ENCODE assay signal across 8 cellular contexts in genomic region chr6:106974337-106974998, GRCh38. TPM values are rescaled to one million over a fixed set of nuclear protein-coding genes. Genes with fewer than 3 reads are reported as not detected.
DNase-seq lines count a peak whose midpoint lies in the region; ATAC-seq and TF ChIP-seq lines count a peak whose summit lies in the region.

A gene with protein sequence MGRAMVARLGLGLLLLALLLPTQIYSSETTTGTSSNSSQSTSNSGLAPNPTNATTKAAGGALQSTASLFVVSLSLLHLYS (minus strand): TSS chr6:106974729. CDS start chr6:106974646, 83 bp downstream.

- peak within 1 kb of the TSS; percentile 4 for H2BK120ac ChIP-seq in neuronal stem cell (ENCODE audit: low read depth, low read length)

- H3K36me3 Mint-ChIP-seq in Calu3 (ENCODE audit: insufficient read depth, unreplicated experiment) (peaks cover 63% of the 10 kb centered on the region), WTC11 (peaks cover 38% of the 10 kb centered on the region)

- H4K91ac ChIP-seq in neuronal stem cell (ENCODE audit: low read depth, low read length, poor library complexity), result peak within 1 kb of the TSS; percentile 85

- peak within 1 kb of the TSS; percentile 65 for H4K8ac ChIP-seq in neuronal stem cell (ENCODE audit: low read depth, low read length)

- H3K4ac ChIP-seq in neuronal stem cell (ENCODE audit: low read length), result peak within 1 kb of the TSS; percentile 4

- H3K9ac ChIP-seq in fibroblast of lung (ENCODE audit: insufficient read depth, low read length), result no peak within 1 kb of the TSS
- H3K9ac ChIP-seq in neuronal stem cell (ENCODE audit: low read depth, low read length, poor library complexity), result peak within 1 kb of the TSS; percentile 97

- H3K36me3 ChIP-seq in fibroblast of lung (ENCODE audit: control insufficient read depth, insufficient read depth, low read length), result no peaks in the 10 kb centered on the region
- peaks cover 0 to 16% of the 10 kb centered on the region in 2 donors for H3K36me3 ChIP-seq in neuronal stem cell (replicated peaks in 1 of 2; ENCODE audit: control insufficient read depth in 2 of 2, insufficient read depth in 2 of 2, low read length in 2 of 2)

- ATAC-seq in GM21526 (IDR thresholded peaks at IDR 0.05; ENCODE audit: low FRiP score, unreplicated experiment) (peak; percentile 12), WTC11 (peak; percentile 53)

- H2BK5ac ChIP-seq in neuronal stem cell (ENCODE audit: low read length), result peak within 1 kb of the TSS; percentile 89

- no peak within 1 kb of the TSS for H3K27ac ChIP-seq in fibroblast of lung (ENCODE audit: insufficient read depth, low read length)
- H3K27ac ChIP-seq in neuronal stem cell (replicated peaks; ENCODE audit: low read length), result peak within 1 kb of the TSS; percentile 94

- H4K20me1 ChIP-seq in fibroblast of lung (ENCODE audit: control insufficient read depth, extremely low read depth, insufficient read depth, low read length), result no peaks in the 10 kb centered on the region

- H2BK12ac ChIP-seq in neuronal stem cell (ENCODE audit: low read length), result peak within 1 kb of the TSS; percentile 22

- H3K4me3 ChIP-seq in fibroblast of lung (replicated peaks in 1 of 4; ENCODE audit: control extremely low read depth in 1 of 4, insufficient read depth in 1 of 4, low read depth in 3 of 4, low read length in 4 of 4) (peak within 1 kb of the TSS; percentile 26 to 53 (median 34)), neuronal stem cell (ENCODE audit: low read length in 2 of 2) (peak within 1 kb of the TSS; percentile 93 to 95)

- intact Hi-C loops in Calu3 (cut with micrococcal nuclease; ENCODE audit: unreplicated experiment), result loop anchor here (2.0 kb wide), 1 partner anchor 92 kb away; no protein-coding TSS in a partner anchor

- H3K9me3 Mint-ChIP-seq in Calu3 (ENCODE audit: low read depth, unreplicated experiment) (no peaks in the 10 kb centered on the region), WTC11 (no peaks in the 10 kb centered on the region)

- H3K79me1 ChIP-seq in neuronal stem cell (ENCODE audit: low read depth, low read length), result peaks cover 8% of the 10 kb centered on the region

- peak within 1 kb of the TSS; percentile 100 for H3K23ac ChIP-seq in neuronal stem cell (ENCODE audit: low read depth, low read length, poor library complexity)

- peak within 1 kb of the TSS; percentile 94 for H3K27ac Mint-ChIP-seq in Calu3 (ENCODE audit: unreplicated experiment)
- peak within 1 kb of the TSS; percentile 74; the same call in 1 of the 2 replicates for H3K27ac Mint-ChIP-seq in WTC11

- peaks cover 48% of the 10 kb centered on the region for H3K27me3 ChIP-seq in fibroblast of lung (ENCODE audit: control insufficient read depth, insufficient read depth, low read length)
- peaks cover 0 to 40% (median 0%) of the 10 kb centered on the region in 3 experiments for H3K27me3 ChIP-seq in neuronal stem cell (ENCODE audit: control insufficient read depth in 3 of 3, insufficient read depth in 3 of 3, low read depth in 1 of 3, low read length in 3 of 3)

- H3K9me3 ChIP-seq in fibroblast of lung (ENCODE audit: control insufficient read depth, insufficient read depth, low read depth, low read length) (no peaks in the 10 kb centered on the region), neuronal stem cell (replicated peaks in 1 of 2; ENCODE audit: control insufficient read depth in 2 of 2, insufficient read depth in 1 of 2, low read depth in 1 of 2, low read length in 2 of 2) (peaks cover 0 to 4% of the 10 kb centered on the region in 2 donors)

- no TSS peak for BruUV-seq in Calu3 (replicated peaks; lab: Mats Ljungman, UMichigan)

- DNase-seq in Calu3 (peak; percentile 92), NCI-H1048 (lab: John Stamatoyannopoulos, UW) (peak; percentile 28), WTC11 (ENCODE audit: low spot score) (peak; percentile 78), fibroblast of lung (ENCODE audit: low read depth in 2 of 2) (peak in 1 of 2 donors; percentile 47), neuronal stem cell (ENCODE audit: low spot score) (peak; percentile 70), SIG-M5 (lab: John Stamatoyannopoulos, UW) (no peak), epidermal melanocyte (ENCODE audit: insufficient read length, low spot score) (no peak)

- H3K27me3 Mint-ChIP-seq in Calu3 (ENCODE audit: unreplicated experiment) (no peaks in the 10 kb centered on the region), WTC11 (ENCODE audit: low read depth) (no peaks in the 10 kb centered on the region)

- H3K4me1 ChIP-seq in fibroblast of lung (ENCODE audit: control insufficient read depth, extremely low read depth, insufficient read depth, low read length) (no peaks in the 10 kb centered on the region), neuronal stem cell (ENCODE audit: control insufficient read depth in 2 of 2, insufficient read depth in 1 of 2, low read depth in 1 of 2, low read length in 2 of 2) (peaks cover 0 to 4% of the 10 kb centered on the region in 2 donors)

- no CpG with 5 or more reads among the region's 73 CpGs for WGBS in neuronal stem cell (ENCODE audit: extremely low coverage in 2 of 2, insufficient read length in 2 of 2, insufficient replicate concordance in 1 of 2), 2 donors

- H3K4me3 Mint-ChIP-seq in Calu3 (ENCODE audit: low read depth, unreplicated experiment), result peak within 1 kb of the TSS; percentile 86
- peak within 1 kb of the TSS; percentile 94 for H3K4me3 Mint-ChIP-seq in WTC11

- CTCF ChIA-PET in Calu3 (lab: Charles Lee), result interaction anchor here (0.5 kb wide), 1 partner anchor 132 kb away, joined by 3 read pairs; no protein-coding TSS in a partner anchor
- CTCF ChIA-PET in WTC11 (lab: Charles Lee), result interaction anchor here (1.0 kb wide), 1 partner anchor 23 kb away, joined by 3 read pairs; no protein-coding TSS in a partner anchor

- H2AFZ ChIP-seq in fibroblast of lung (ENCODE audit: low read length), result no peak within 1 kb of the TSS
- H2AFZ ChIP-seq in neuronal stem cell (ENCODE audit: low read length), result peak within 1 kb of the TSS; percentile 98

- H3K14ac ChIP-seq in neuronal stem cell (ENCODE audit: low read length), result peak within 1 kb of the TSS; percentile 77

- H2AK5ac ChIP-seq in neuronal stem cell (ENCODE audit: low read depth, low read length), result peak within 1 kb of the TSS; percentile 82

- peak within 1 kb of the TSS; percentile 99 for H3K18ac ChIP-seq in neuronal stem cell (ENCODE audit: low read length)

- POLR2A ChIA-PET in WTC11 (lab: Charles Lee), result interaction anchor here (0.6 to 1.1 kb wide), 2 partner anchors 79 to 355 kb away, joined by 3 to 4 read pairs; no protein-coding TSS in a partner anchor

- H2BK15ac ChIP-seq in neuronal stem cell (ENCODE audit: low read length), result peak within 1 kb of the TSS; percentile 58

- peaks cover 16% of the 10 kb centered on the region for H3K4me1 Mint-ChIP-seq in Calu3 (ENCODE audit: low read depth, unreplicated experiment)
- peaks cover 47% of the 10 kb centered on the region for H3K4me1 Mint-ChIP-seq in WTC11

- H3K4me2 ChIP-seq in fibroblast of lung (ENCODE audit: extremely low read depth, insufficient read depth, low read length), result peak within 1 kb of the TSS; percentile 85
- H3K4me2 ChIP-seq in neuronal stem cell (ENCODE audit: insufficient read depth, low read length, poor library complexity, severe bottlenecking), result peak within 1 kb of the TSS; percentile 73

- TF ChIP-seq CTCF in Calu3 (IDR thresholded peaks at IDR 0.05; ENCODE audit: unreplicated experiment) (no peak), WTC11 (IDR thresholded peaks at IDR 0.05) (no peak), fibroblast of lung (conservative IDR thresholded peaks at IDR 0.05 in 1 of 2, IDR thresholded peaks at IDR 0.05 in 1 of 2; ENCODE audit: low read depth in 1 of 2, low read length in 2 of 2) (no peak)

- H3K79me2 ChIP-seq in fibroblast of lung (ENCODE audit: control insufficient read depth, insufficient read depth, low read length), result no peaks in the 10 kb centered on the region

TF ChIP-seq in WTC11, 78 proteins besides CTCF, POLR2A, EP300 and RAD21 (continues in another document):
- TF ChIP-seq MLX (CRISPR knock-in tag; IDR thresholded peaks at IDR 0.05) (no peak), ZNF138 (CRISPR knock-in tag; conservative IDR thresholded peaks at IDR 0.05) (peak; percentile 71; the same call in 1 of the 2 replicates), NFE2L1 (CRISPR knock-in tag; IDR thresholded peaks at IDR 0.05) (peak; percentile 35; the same call in 1 of the 2 replicates), RELA (CRISPR knock-in tag; IDR thresholded peaks at IDR 0.05; ENCODE audit: borderline replicate concordance) (peak; percentile 52; the same call in 1 of the 2 replicates), OVOL2 (CRISPR knock-in tag; IDR thresholded peaks at IDR 0.05; ENCODE audit: borderline replicate concordance) (no peak), PREB (CRISPR knock-in tag; IDR thresholded peaks at IDR 0.05; ENCODE audit: borderline replicate concordance) (no peak)
- TF ChIP-seq, protein P1, sequence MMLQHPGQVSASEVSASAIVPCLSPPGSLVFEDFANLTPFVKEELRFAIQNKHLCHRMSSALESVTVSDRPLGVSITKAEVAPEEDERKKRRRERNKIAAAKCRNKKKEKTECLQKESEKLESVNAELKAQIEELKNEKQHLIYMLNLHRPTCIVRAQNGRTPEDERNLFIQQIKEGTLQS (CRISPR knock-in tag; conservative IDR thresholded peaks at IDR 0.05), result no peak; the same call in 1 of the 2 replicates

RNA-seq across cellular contexts. Expression of the gene that starts here (rescaled TPM):
- 1,415 and 1,595 TPM in 2 replicates for total RNA-seq in Calu3 (2022)
- 937 to 1,030 TPM (median 998 TPM) in 3 replicates for total RNA-seq in WTC11 (2021)
- total RNA-seq in fibroblast of lung, result 0.17 and 0.26 TPM in 2 replicates
- polyA plus RNA-seq in fibroblast of lung, result 0.19 and 0.69 TPM in 2 replicates
- polyA plus RNA-seq in fibroblast of lung (2012), result 0.08 and 0.52 TPM in 2 replicates
- 1.1 TPM in 1 of 2 replicates, not detected in the other for polyA minus RNA-seq in fibroblast of lung (ENCODE audit: low replicate concordance)
- 366 TPM for polyA plus RNA-seq in neuronal stem cell (2013, experiment 1 of 2)
- polyA plus RNA-seq in neuronal stem cell (2013, experiment 2 of 2), result 378 TPM

Comparison
In these comparisons a context has a peak if more than half of its experiments do, and no peak if none do; other contexts are left out.
1. RNA of the gene that starts here (total RNA-seq): 1,415 to 1,595 TPM in Calu3 and 937 to 1,030 TPM in WTC11; 0.17 to 0.26 TPM in fibroblast of lung; every median in the first group is over 100 times any median in the second.
2. DNase-seq: peak in Calu3 (single experiment), NCI-H1048 (single experiment), WTC11 (single experiment) and neuronal stem cell (single experiment); none in SIG-M5 (single experiment) and epidermal melanocyte (single experiment).